ENCODE assay signal across 23 cellular contexts in the genomic region with DNA sequence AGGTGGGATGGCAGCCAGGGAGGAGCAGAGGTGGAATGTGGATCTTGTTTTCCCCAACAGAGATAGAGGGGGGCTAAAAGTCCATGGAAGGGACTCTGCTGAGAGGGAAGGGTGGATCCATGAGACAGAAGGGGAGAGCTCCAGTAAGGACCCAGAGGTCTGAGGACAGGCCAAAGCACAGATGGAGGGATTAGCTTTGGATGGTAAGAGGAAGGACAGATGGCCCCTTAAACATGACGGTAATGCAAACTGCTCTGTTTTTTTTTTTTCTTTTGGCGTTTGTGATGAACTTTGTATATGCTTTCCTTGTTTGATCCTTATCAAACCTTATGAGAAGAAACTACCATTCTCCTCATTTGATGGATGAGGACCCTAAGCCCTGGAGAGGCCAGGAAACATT.
DNase-seq lines count a peak whose midpoint lies in the region; ATAC-seq and TF ChIP-seq lines count a peak whose summit lies in the region.
"Had no signal": no experiment of that assay in that cellular context is flagged by ENCODE, and none has a peak within 500 bp of the region (broad histone marks: within the 10 kb centered on the region; RNA-seq: fewer than 3 reads in every experiment).

No MANE protein-coding gene starts in this region.

- no peaks in the 10 kb centered on the region for H3K27me3 ChIP-seq in breast epithelium
- no peaks in the 10 kb centered on the region for H3K27me3 ChIP-seq in effector memory CD4-positive, alpha-beta T cell (replicated peaks; ENCODE audit: control insufficient read depth, insufficient read depth, low read length, poor library complexity, severe bottlenecking)
- H3K27me3 ChIP-seq: gastrocnemius medialis, thyroid gland had no signal

- BruUV-seq in MCF 10A (replicated peaks; lab: Mats Ljungman, UMichigan) = no TSS peak

- H3K27ac ChIP-seq in breast epithelium = peak overlapping the region in 1 of 2 donors; percentile 43
- H3K27ac ChIP-seq in effector memory CD4-positive, alpha-beta T cell (ENCODE audit: insufficient read depth, low read length, poor library complexity, severe bottlenecking) = no peak overlapping the region
- H3K27ac ChIP-seq: gastrocnemius medialis, thyroid gland had no signal

- H3K4me1 ChIP-seq in breast epithelium = no peaks in the 10 kb centered on the region
- no peaks in the 10 kb centered on the region for H3K4me1 ChIP-seq in effector memory CD4-positive, alpha-beta T cell (ENCODE audit: control insufficient read depth, insufficient read depth, low read length, poor library complexity, severe bottlenecking)

- no peak for TF ChIP-seq POLR2A in breast epithelium (IDR thresholded peaks at IDR 0.05)

- ATAC-seq in SK-N-SH treated with all-trans-retinoic acid at 6 μM for 48 hours (peak; percentile 75), GM18502 (IDR thresholded peaks at IDR 0.05; ENCODE audit: poor library complexity, unreplicated experiment) (no peak), HG02588 (IDR thresholded peaks at IDR 0.05; ENCODE audit: unreplicated experiment) (no peak)
- ATAC-seq: activated T-cell treated with anti-CD3 and anti-CD28 coated beads, Interleukin-2, amount 50 U/mL, for 72 hours; gastrocnemius medialis; Right ventricle myocardium inferior had no signal

- no peaks in the 10 kb centered on the region for H3K36me3 ChIP-seq in breast epithelium
- no peaks in the 10 kb centered on the region for H3K36me3 ChIP-seq in effector memory CD4-positive, alpha-beta T cell (ENCODE audit: control insufficient read depth, insufficient read depth, low read length)
- H3K36me3 ChIP-seq: gastrocnemius medialis, thyroid gland had no signal

- TF ChIP-seq CTCF in MCF 10A (IDR thresholded peaks at IDR 0.05; ENCODE audit: unreplicated experiment) = no peak
- TF ChIP-seq CTCF in breast epithelium (IDR thresholded peaks at IDR 0.05) = no peak
- TF ChIP-seq CTCF in glutamatergic neuron (IDR thresholded peaks at IDR 0.05; ENCODE audit: partially characterized antibody, unreplicated experiment) = no peak

- POLR2A ChIA-PET in MCF 10A (lab: Yijun Ruan, JAX) = interaction anchor here (0.6 to 1.7 kb wide), 5 partner anchors 9 to 988 kb away, joined by 3 to 10 read pairs (median 4); no protein-coding TSS in a partner anchor

- intact Hi-C loops in MCF 10A (cut with micrococcal nuclease) (no loop called here), breast epithelium (cut with DNase I; ENCODE audit: low total_unique reads) (no loop called here)

- H3K9me3 Mint-ChIP-seq in MCF 10A (ENCODE audit: unreplicated experiment) = no peaks in the 10 kb centered on the region
- peaks cover 5% of the 10 kb centered on the region for H3K9me3 Mint-ChIP-seq in glutamatergic neuron (ENCODE audit: unreplicated experiment)
- H3K9me3 Mint-ChIP-seq: activated naive CD4-positive, alpha-beta T cell treated with anti-CD3 and anti-CD28 coated beads, Interleukin-2, amount 50 U/mL, for 24 hours; activated T-cell treated with anti-CD3 and anti-CD28 coated beads, Interleukin-2, amount 50 U/mL, for 72 hours; GM23338 had no signal

- H3K27ac Mint-ChIP-seq in MCF 10A (ENCODE audit: low read depth, unreplicated experiment) (peak overlapping the region; percentile 59), glutamatergic neuron (ENCODE audit: unreplicated experiment) (peak overlapping the region; percentile 82)
- H3K27ac Mint-ChIP-seq: activated naive CD4-positive, alpha-beta T cell treated with anti-CD3 and anti-CD28 coated beads, Interleukin-2, amount 50 U/mL, for 24 hours; activated T-cell treated with anti-CD3 and anti-CD28 coated beads, Interleukin-2, amount 50 U/mL, for 72 hours; GM23338 had no signal

- no peak overlapping the region for H3K4me3 ChIP-seq in breast epithelium
- H3K4me3 ChIP-seq in effector memory CD4-positive, alpha-beta T cell (ENCODE audit: insufficient read depth, low read depth, low read length, poor library complexity, severe bottlenecking) = no peak overlapping the region
- H3K4me3 ChIP-seq: gastrocnemius medialis, GM23338, thyroid gland had no signal

- CTCF ChIA-PET in MCF 10A (lab: Yijun Ruan, JAX) = interaction anchor here (0.6 to 1.2 kb wide), 5 partner anchors 13 to 225 kb away, joined by 3 to 4 read pairs (median 3); no protein-coding TSS in a partner anchor

- no peaks in the 10 kb centered on the region for H3K36me3 Mint-ChIP-seq in MCF 10A (ENCODE audit: insufficient read depth, unreplicated experiment)
- H3K36me3 Mint-ChIP-seq in glutamatergic neuron (ENCODE audit: unreplicated experiment) = no peaks in the 10 kb centered on the region

- H3K27me3 Mint-ChIP-seq in MCF 10A (ENCODE audit: insufficient read depth, unreplicated experiment) (no peaks in the 10 kb centered on the region), glutamatergic neuron (ENCODE audit: unreplicated experiment) (no peaks in the 10 kb centered on the region)
- H3K27me3 Mint-ChIP-seq: activated naive CD4-positive, alpha-beta T cell treated with anti-CD3 and anti-CD28 coated beads, Interleukin-2, amount 50 U/mL, for 24 hours had no signal

- H3K4me3 Mint-ChIP-seq in MCF 10A (ENCODE audit: unreplicated experiment) (no peak overlapping the region), glutamatergic neuron (ENCODE audit: unreplicated experiment) (peak overlapping the region; percentile 37)
- H3K4me3 Mint-ChIP-seq: activated naive CD4-positive, alpha-beta T cell treated with anti-CD3 and anti-CD28 coated beads, Interleukin-2, amount 50 U/mL, for 24 hours; GM23338 had no signal

- H3K4me1 Mint-ChIP-seq in MCF 10A (ENCODE audit: insufficient read depth, unreplicated experiment) (peaks cover 36% of the 10 kb centered on the region), glutamatergic neuron (ENCODE audit: low read depth, unreplicated experiment) (peaks cover 49% of the 10 kb centered on the region)

- DNase-seq in MCF 10A (ENCODE audit: unreplicated experiment) (no peak), breast epithelium (ENCODE audit: low spot score in 2 of 2) (no peak), glutamatergic neuron (no peak), NCI-H1417 treated with DMSO at 0.1 percent for 48 hours (lab: John Stamatoyannopoulos, UW) (no peak)
- no peak for DNase-seq in effector memory CD4-positive, alpha-beta T cell
- DNase-seq: activated CD4-positive, alpha-beta T cell treated with anti-CD3 and anti-CD28 coated beads for 1 hour; activated CD8-positive, alpha-beta memory T cell treated with anti-CD3 and anti-CD28 coated beads for 24 hours; activated T-cell treated with anti-CD3 and anti-CD28 coated beads, Interleukin-2, amount 50 U/mL, for 72 hours; cerebellar nuclear complex; EL; gastrocnemius medialis; kidney glomerular epithelial cell; NCI-H774; OCI-M1; stimulated activated CD4-positive, alpha-beta T cell treated with anti-CD3 and anti-CD28 coated beads, Interleukin-4, amount 100 ng/mL, for 1 hour; stimulated activated naive CD4-positive, alpha-beta T cell treated with Interleukin-2 at 50 U/mL for 16 hours; thyroid gland had no signal

- H3K9me3 ChIP-seq in breast epithelium = no peaks in the 10 kb centered on the region
- H3K9me3 ChIP-seq in effector memory CD4-positive, alpha-beta T cell (ENCODE audit: control insufficient read depth, low read length) = no peaks in the 10 kb centered on the region
- H3K9me3 ChIP-seq: gastrocnemius medialis, thyroid gland had no signal

TF ChIP-seq in SK-N-SH treated with all-trans-retinoic acid at 6 μM for 48 hours, 23 proteins besides CTCF, POLR2A, EP300 and RAD21:
- TF ChIP-seq CSDC2 (CRISPR knock-in tag; IDR thresholded peaks at IDR 0.05) (no peak), ISL1 (CRISPR knock-in tag; IDR thresholded peaks at IDR 0.05) (peak; percentile 30; the same call in 1 of the 2 replicates), SNAI2 (CRISPR knock-in tag; IDR thresholded peaks at IDR 0.05) (no peak), ZNF565 (CRISPR knock-in tag; conservative IDR thresholded peaks at IDR 0.05; ENCODE audit: low read depth) (no peak)
- TF ChIP-seq, protein P1, sequence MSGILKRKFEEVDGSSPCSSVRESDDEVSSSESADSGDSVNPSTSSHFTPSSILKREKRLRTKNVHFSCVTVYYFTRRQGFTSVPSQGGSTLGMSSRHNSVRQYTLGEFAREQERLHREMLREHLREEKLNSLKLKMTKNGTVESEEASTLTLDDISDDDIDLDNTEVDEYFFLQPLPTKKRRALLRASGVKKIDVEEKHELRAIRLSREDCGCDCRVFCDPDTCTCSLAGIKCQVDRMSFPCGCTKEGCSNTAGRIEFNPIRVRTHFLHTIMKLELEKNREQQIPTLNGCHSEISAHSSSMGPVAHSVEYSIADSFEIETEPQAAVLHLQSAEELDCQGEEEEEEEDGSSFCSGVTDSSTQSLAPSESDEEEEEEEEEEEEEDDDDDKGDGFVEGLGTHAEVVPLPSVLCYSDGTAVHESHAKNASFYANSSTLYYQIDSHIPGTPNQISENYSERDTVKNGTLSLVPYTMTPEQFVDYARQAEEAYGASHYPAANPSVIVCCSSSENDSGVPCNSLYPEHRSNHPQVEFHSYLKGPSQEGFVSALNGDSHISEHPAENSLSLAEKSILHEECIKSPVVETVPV (CRISPR knock-in tag; IDR thresholded peaks at IDR 0.05) = no peak
